ENCODE assay signal across 8 cellular contexts in genomic region chr20:36773548-36774242, GRCh38. TPM values are rescaled to one million over a fixed set of nuclear protein-coding genes. Genes with fewer than 3 reads are reported as not detected.
DNase-seq lines count a peak whose midpoint lies in the region; ATAC-seq, FAIRE-seq and TF ChIP-seq lines count a peak whose summit lies in the region.

DSN1 (minus strand) TSS chr20:36773763; CDS start chr20:36771458, 2,305 bp downstream.

- peak; percentile 89 for ATAC-seq in HG02763 (IDR thresholded peaks at IDR 0.05; ENCODE audit: unreplicated experiment)
- ATAC-seq in Right ventricle myocardium superior (ENCODE audit: poor library complexity), result peak; percentile 98
- peak; percentile 95 to 99 (median 96) for ATAC-seq in pancreas

- DNase-seq in NCI-H1417 treated with DMSO at 0.1 percent for 48 hours (lab: John Stamatoyannopoulos, UW) (peak; percentile 96), SW 1271 (lab: John Stamatoyannopoulos, UW) (peak; percentile 96 to 98), Right ventricle myocardium superior (peak; percentile 100), pancreas (peak; percentile 98 to 100 (median 99)), tibial artery (peak; percentile 97 to 99)
- DNase-seq in activated naive CD8-positive, alpha-beta T cell treated with anti-CD3 and anti-CD28 coated beads, Interleukin-2, amount 50 U/mL, for 16 hours (ENCODE audit: low read depth, low spot score), result peak; percentile 92

- H3K4me3 ChIP-seq in GM12875 (ENCODE audit: low read depth, low read length) (peak within 1 kb of the TSS; percentile 72), pancreas (peak within 1 kb of the TSS; percentile 38 to 69 (median 60)), tibial artery (peak within 1 kb of the TSS; percentile 71 to 77)

- H3K9me3 ChIP-seq in pancreas, result no peaks in the 10 kb centered on the region
- H3K9me3 ChIP-seq in tibial artery, result no peaks in the 10 kb centered on the region

- H3K27me3 ChIP-seq in pancreas, result no peaks in the 10 kb centered on the region
- H3K27me3 ChIP-seq in tibial artery, result no peaks in the 10 kb centered on the region

- 0% methylated on average over 60 to 65 of the region's 65 CpGs for WGBS in pancreas, 2 donors

- no peak for FAIRE-seq in pancreas (lab: Jason Lieb, UNC)

- H3K27ac ChIP-seq in pancreas, result peak within 1 kb of the TSS; percentile 61 to 96 (median 92)
- peak within 1 kb of the TSS; percentile 95 to 97 for H3K27ac ChIP-seq in tibial artery

- H3K4me1 ChIP-seq in pancreas (no peaks in the 10 kb centered on the region), tibial artery (peaks cover 0 to 23% (median 15%) of the 10 kb centered on the region in 4 donors)

- intact Hi-C loops in Right ventricle myocardium superior (cut with DNase I) (loop anchor here (5.0 kb wide), 1 partner anchor 89 kb away; a partner anchor contains a TSS), pancreas (cut with DNase I) (no loop called here), tibial artery (cut with DNase I; ENCODE audit: low total_unique reads) (loop anchor here (5.0 kb wide), 1 partner anchor 89 kb away; a partner anchor contains a TSS)

- no peak for TF ChIP-seq CTCF in GM12875 (IDR thresholded peaks at IDR 0.05; ENCODE audit: borderline replicate concordance, insufficient read depth, low read depth, low read length)
- no peak for TF ChIP-seq CTCF in pancreas (IDR thresholded peaks at IDR 0.05)
- TF ChIP-seq CTCF in tibial artery (IDR thresholded peaks at IDR 0.05), result no peak

- H3K36me3 ChIP-seq in pancreas (no peaks in the 10 kb centered on the region), tibial artery (peaks cover 0 to 4% (median 0%) of the 10 kb centered on the region in 3 donors)

RNA-seq across cellular contexts. Expression of gene DSN1, which starts in this region (rescaled TPM):
- total RNA-seq in Right ventricle myocardium superior (3.5 TPM), pancreas (1 to 10 TPM; 1.9 to 3.8 (median 3.0) TPM)
- polyA plus RNA-seq in pancreas, result 1 to 10 TPM; 4.1 to 6.3 TPM

Comparison
In these comparisons a context has a peak if more than half of its experiments do, and no peak if none do; other contexts are left out.
1. Peak in every context shown above with its lines: DNase-seq, ATAC-seq, H3K4me3 ChIP-seq and H3K27ac ChIP-seq.
2. intact Hi-C loops: an anchor here in Right ventricle myocardium superior (5.0 kb wide) and tibial artery (5.0 kb wide); none called in pancreas.